ENCODE assay signal across 8 cellular contexts in genomic region chr19:12139885-12140544, GRCh38. TPM values are rescaled to one million over a fixed set of nuclear protein-coding genes. Genes with fewer than 3 reads are reported as not detected.
DNase-seq lines count a peak whose midpoint lies in the region; ATAC-seq and TF ChIP-seq lines count a peak whose summit lies in the region.

TSS of gene ZNF20 (minus strand) at chr19:12140350. CDS start at chr19:12140182, 168 bp downstream.

- H3K4me3 ChIP-seq in liver (ENCODE audit: low read depth in 1 of 3, low read length in 3 of 3), result peak within 1 kb of the TSS; percentile 73 to 92 (median 87)

- H3K9ac ChIP-seq in liver (ENCODE audit: low read depth in 1 of 2, low read length in 2 of 2), result peak within 1 kb of the TSS; percentile 19 to 83

- peak; percentile 93 for ATAC-seq in HG03439 (IDR thresholded peaks at IDR 0.05; ENCODE audit: unreplicated experiment)

- no peaks in the 10 kb centered on the region for H3K27me3 ChIP-seq in liver (ENCODE audit: control insufficient read depth in 4 of 4, insufficient read depth in 4 of 4, low read length in 3 of 4)

- no peak for TF ChIP-seq CTCF in liver (IDR thresholded peaks at IDR 0.05; ENCODE audit: low read depth, low read length, missing input control)

- peaks cover 4 to 16% (median 13%) of the 10 kb centered on the region in 4 donors for H3K4me1 ChIP-seq in liver (ENCODE audit: control insufficient read depth in 4 of 4, insufficient read depth in 4 of 4, low read length in 3 of 4)

- peak within 1 kb of the TSS; percentile 22 to 84 for H3K27ac ChIP-seq in liver (ENCODE audit: low read depth in 1 of 2, low read length in 2 of 2)

- H3K9me3 ChIP-seq in liver (ENCODE audit: control insufficient read depth in 4 of 4, low read length in 3 of 4), result peaks cover 0 to 4% (median 2%) of the 10 kb centered on the region in 4 donors

- peak in 1 of 2 donors; percentile 27 for TF ChIP-seq RAD21 in liver (IDR thresholded peaks at IDR 0.05)

- peak; percentile 96 for DNase-seq in Ammon's horn (ENCODE audit: low spot score)
- DNase-seq in GM19238 (ENCODE audit: insufficient read length, low spot score), result peak; percentile 88
- peak; percentile 76 for DNase-seq in NCI-H526 treated with DMSO at 0.1 percent for 48 hours (lab: John Stamatoyannopoulos, UW)
- DNase-seq in activated CD4-positive, alpha-beta T cell treated with anti-CD3 and anti-CD28 coated beads, Interleukin-2, amount 50 U/mL, for 24 hours (ENCODE audit: low read depth in 1 of 2, low spot score in 1 of 2), result peak; percentile 70 to 87
- DNase-seq in dermis microvascular lymphatic vessel endothelial cell (ENCODE audit: low read depth in 2 of 2), result peak; percentile 90 to 94
- DNase-seq in stimulated activated CD4-positive, alpha-beta T cell treated with anti-CD3 and anti-CD28 coated beads, Interleukin-2, amount 100 ng/mL, for 48 hours, result peak; percentile 86 to 89

- peaks cover 0 to 16% (median 10%) of the 10 kb centered on the region in 4 donors for H3K36me3 ChIP-seq in liver (ENCODE audit: control insufficient read depth in 4 of 4, insufficient read depth in 3 of 4, low read depth in 1 of 4, low read length in 3 of 4)

- WGBS in liver, result under 1% methylated on average over 49 of the region's 49 CpGs

TF ChIP-seq in liver, 16 proteins besides CTCF, POLR2A, EP300 and RAD21:
- TF ChIP-seq SP1 (IDR thresholded peaks at IDR 0.05), result peak; percentile 77
- TF ChIP-seq HNF4A (conservative IDR thresholded peaks at IDR 0.05), result peak in 1 of 2 donors; percentile 12
- peak; percentile 22 to 68 for TF ChIP-seq GABPA (IDR thresholded peaks at IDR 0.05 in 1 of 2, conservative IDR thresholded peaks at IDR 0.05 in 1 of 2)
- TF ChIP-seq TAF1 (conservative IDR thresholded peaks at IDR 0.05), result no peak
- TF ChIP-seq NR2F2 (IDR thresholded peaks at IDR 0.05), result peak; percentile 34
- TF ChIP-seq RXRA (IDR thresholded peaks at IDR 0.05), result no peak
- TF ChIP-seq HNF4G (IDR thresholded peaks at IDR 0.05), result no peak
- no peak for TF ChIP-seq YY1 (IDR thresholded peaks at IDR 0.05)
- peak; percentile 55 for TF ChIP-seq REST (IDR thresholded peaks at IDR 0.05)

RNA-seq across cellular contexts. Expression of gene ZNF20, which starts in this region (rescaled TPM):
- total RNA-seq in dermis microvascular lymphatic vessel endothelial cell, result 2.4 and 2.8 TPM in 2 replicates
- 1 to 10 TPM; 1.2 to 1.8 TPM for total RNA-seq in liver
- 1 to 10 TPM in 1 of 2 donors, under 1 TPM in 1; 0.13 to 1.0 TPM for polyA plus RNA-seq in liver

Comparison
In these comparisons a context has a peak if more than half of its experiments do, and no peak if none do; other contexts are left out.
1. Peak in every context shown above with its lines: DNase-seq, ATAC-seq, H3K4me3 ChIP-seq and H3K27ac ChIP-seq.